In genomic region chr9:114805670-114806551, GRCh38 we compare ENCODE assay signal across 8 cellular contexts. TPM values are rescaled to one million over a fixed set of nuclear protein-coding genes. Genes with fewer than 3 reads are reported as not detected.
A peak's percentile ranks its signal among the peaks of the same experiment; 100 is the strongest.
DNase-seq lines count a peak whose midpoint lies in the region; ATAC-seq and FAIRE-seq lines count a peak whose summit lies in the region.

TNFSF15 (minus strand) TSS chr9:114806039; CDS start chr9:114806012, 27 bp downstream.

- H3K36me3 Mint-ChIP-seq in activated CD4-positive, alpha-beta T cell treated with anti-CD3 and anti-CD28 coated beads, Interleukin-2, amount 10 ng/mL, durations not matched to agents 7 days and 5 days (ENCODE audit: low read depth): peaks cover 4% of the 10 kb centered on the region
- no peaks in the 10 kb centered on the region for H3K36me3 Mint-ChIP-seq in activated naive CD4-positive, alpha-beta T cell treated with anti-CD3 and anti-CD28 coated beads, Interleukin-2, amount 50 U/mL, for 72 hours

- DNase-seq in activated CD4-positive, alpha-beta T cell treated with anti-CD3 and anti-CD28 coated beads, Interleukin-2, amount 10 ng/mL, durations not matched to agents 7 days and 5 days: peak; percentile 51
- no peak for DNase-seq in activated CD4-positive, alpha-beta T cell treated with anti-CD3 and anti-CD28 coated beads, Interleukin-2, amount 50 U/mL, for 4 hours
- DNase-seq in NCI-H146 (lab: John Stamatoyannopoulos, UW) (peak; percentile 17), kidney tubule cell (ENCODE audit: low spot score) (peak; percentile 77), HTR-8/SVneo (ENCODE audit: insufficient read length, low spot score) (no peak)
- peak; percentile 21 to 62 for DNase-seq in activated naive CD4-positive, alpha-beta T cell treated with anti-CD3 and anti-CD28 coated beads, Interleukin-2, amount 50 U/mL, for 72 hours (ENCODE audit: low spot score in 2 of 2)
- peak; percentile 2 for DNase-seq in stimulated activated naive CD4-positive, alpha-beta T cell treated with Interleukin-2 at 50 U/mL for 16 hours (lab: John Stamatoyannopoulos, UW)

- peak; percentile 91 for ATAC-seq in HG02759 (IDR thresholded peaks at IDR 0.05; ENCODE audit: unreplicated experiment)
- peak; percentile 94 to 95 for ATAC-seq in activated naive CD4-positive, alpha-beta T cell treated with anti-CD3 and anti-CD28 coated beads, Interleukin-2, amount 50 U/mL, for 72 hours

- CTCF ChIA-PET in activated CD4-positive, alpha-beta T cell treated with anti-CD3 and anti-CD28 coated beads, Interleukin-2, amount 10 ng/mL, durations not matched to agents 7 days and 5 days (lab: Charles Lee): interaction anchor here (1.2 to 2.3 kb wide), 2 partner anchors 8 to 12 kb away, joined by 3 to 7 read pairs; no protein-coding TSS in a partner anchor

- H3K4me1 Mint-ChIP-seq in activated CD4-positive, alpha-beta T cell treated with anti-CD3 and anti-CD28 coated beads, Interleukin-2, amount 10 ng/mL, durations not matched to agents 7 days and 5 days: peaks cover 40% of the 10 kb centered on the region

- peak within 1 kb of the TSS; percentile 60 for H3K4me3 Mint-ChIP-seq in activated CD4-positive, alpha-beta T cell treated with anti-CD3 and anti-CD28 coated beads, Interleukin-2, amount 10 ng/mL, durations not matched to agents 7 days and 5 days

- H3K27me3 Mint-ChIP-seq in activated CD4-positive, alpha-beta T cell treated with anti-CD3 and anti-CD28 coated beads, Interleukin-2, amount 10 ng/mL, durations not matched to agents 7 days and 5 days: peaks cover 11% of the 10 kb centered on the region

- POLR2A ChIA-PET in activated CD4-positive, alpha-beta T cell treated with anti-CD3 and anti-CD28 coated beads, Interleukin-2, amount 10 ng/mL, durations not matched to agents 7 days and 5 days (lab: Charles Lee): no interaction called here

- FAIRE-seq in HTR-8/SVneo (lab: Jason Lieb, UNC): no peak

- H3K9me3 Mint-ChIP-seq in activated CD4-positive, alpha-beta T cell treated with anti-CD3 and anti-CD28 coated beads, Interleukin-2, amount 10 ng/mL, durations not matched to agents 7 days and 5 days: peaks cover 3% of the 10 kb centered on the region
- peaks cover 0 to 13% of the 10 kb centered on the region in 2 donors for H3K9me3 Mint-ChIP-seq in activated naive CD4-positive, alpha-beta T cell treated with anti-CD3 and anti-CD28 coated beads, Interleukin-2, amount 50 U/mL, for 72 hours

- peak within 1 kb of the TSS; percentile 76 for H3K27ac Mint-ChIP-seq in activated CD4-positive, alpha-beta T cell treated with anti-CD3 and anti-CD28 coated beads, Interleukin-2, amount 10 ng/mL, durations not matched to agents 7 days and 5 days
- H3K27ac Mint-ChIP-seq in activated naive CD4-positive, alpha-beta T cell treated with anti-CD3 and anti-CD28 coated beads, Interleukin-2, amount 50 U/mL, for 72 hours: peak within 1 kb of the TSS; percentile 58 to 72

RNA-seq across cellular contexts. Expression of gene TNFSF15, which starts in this region (rescaled TPM):
- 1 to 10 TPM; 2.0 to 2.5 TPM for total RNA-seq in activated CD4-positive, alpha-beta T cell treated with anti-CD3 and anti-CD28 coated beads, Interleukin-2, amount 10 ng/mL, durations not matched to agents 7 days and 5 days
- total RNA-seq in activated naive CD4-positive, alpha-beta T cell treated with anti-CD3 and anti-CD28 coated beads, Interleukin-2, amount 50 U/mL, for 72 hours: under 1 TPM; 0.35 to 0.43 TPM

Comparison
In these comparisons a context has a peak if more than half of its experiments do, and no peak if none do; other contexts are left out.
1. DNase-seq: peak in activated CD4-positive, alpha-beta T cell treated with anti-CD3 and anti-CD28 coated beads, Interleukin-2, amount 10 ng/mL, durations not matched to agents 7 days and 5 days (single experiment), NCI-H146 (single experiment), kidney tubule cell (single experiment) and stimulated activated naive CD4-positive, alpha-beta T cell treated with Interleukin-2 at 50 U/mL for 16 hours (single experiment); none in activated CD4-positive, alpha-beta T cell treated with anti-CD3 and anti-CD28 coated beads, Interleukin-2, amount 50 U/mL, for 4 hours (0 of 2) and HTR-8/SVneo (single experiment).
2. Peak in DNase-seq and ATAC-seq in activated naive CD4-positive, alpha-beta T cell treated with anti-CD3 and anti-CD28 coated beads, Interleukin-2, amount 50 U/mL, for 72 hours; RNA of the gene not detected or under 1 TPM.